17 cellular contexts compared by ENCODE assay signal in genomic region chr20:18388860-18389259, GRCh38.
DNase-seq lines count a peak whose midpoint lies in the region; ATAC-seq, FAIRE-seq and TF ChIP-seq lines count a peak whose summit lies in the region.
"Had no signal": no experiment of that assay in that cellular context is flagged by ENCODE, and none has a peak within 500 bp of the region (broad histone marks: within the 10 kb centered on the region; RNA-seq: fewer than 3 reads in every experiment).

No MANE protein-coding gene starts in this region.

- no peaks in the 10 kb centered on the region for H3K9me2 ChIP-seq in PC-3 (replicated peaks; ENCODE audit: low read length)

- no TSS peak for BruUV-seq in PC-3 (replicated peaks; lab: Mats Ljungman, UMichigan)
- BruUV-seq in endothelial cell of umbilical vein (replicated peaks; lab: Mats Ljungman, UMichigan): no TSS peak

- H3K79me2 ChIP-seq in PC-3 (ENCODE audit: low read length) (no peaks in the 10 kb centered on the region), endothelial cell of umbilical vein (ENCODE audit: control insufficient read depth, insufficient read depth, low read length) (no peaks in the 10 kb centered on the region)

- no peak overlapping the region for H3K14ac ChIP-seq in neuronal stem cell (ENCODE audit: low read length)

- no peak overlapping the region for H3K4me2 ChIP-seq in PC-3 (ENCODE audit: low read length)
- no peak overlapping the region for H3K4me2 ChIP-seq in endothelial cell of umbilical vein (ENCODE audit: insufficient read depth, low read length)
- H3K4me2 ChIP-seq in neuronal stem cell (ENCODE audit: insufficient read depth, low read length, poor library complexity, severe bottlenecking): no peak overlapping the region

- intact Hi-C loops in PC-3 (cut with micrococcal nuclease): no loop called here
- intact Hi-C loops in endothelial cell of umbilical vein (cut with micrococcal nuclease): loop anchor here (1.0 kb wide), 1 partner anchor 198 kb away; no protein-coding TSS in a partner anchor
- intact Hi-C loops in ovary (cut with DNase I): no loop called here

- no peaks in the 10 kb centered on the region for H3K79me1 ChIP-seq in neuronal stem cell (ENCODE audit: low read depth, low read length)

- H4K20me1 ChIP-seq in PC-3 (ENCODE audit: low read length): no peaks in the 10 kb centered on the region
- H4K20me1 ChIP-seq in endothelial cell of umbilical vein (replicated peaks; ENCODE audit: control insufficient read depth, extremely low read depth, insufficient read depth, low read length): no peaks in the 10 kb centered on the region

- H3K4me1 ChIP-seq in PC-3 (ENCODE audit: insufficient read depth, low read length) (0 out of 2 replicates have a peak, but pooled peaks cover 5% of the 10 kb centered on the region), endothelial cell of umbilical vein (ENCODE audit: control insufficient read depth, extremely low read depth, insufficient read depth, low read length) (peaks cover 6% of the 10 kb centered on the region), ovary (ENCODE audit: insufficient read depth) (peaks cover 8% of the 10 kb centered on the region), neuronal stem cell (ENCODE audit: control insufficient read depth in 2 of 2, insufficient read depth in 1 of 2, low read depth in 1 of 2, low read length in 2 of 2) (no peaks in the 10 kb centered on the region)

- H3K9me3 ChIP-seq in PC-3 (ENCODE audit: low read length) (no peaks in the 10 kb centered on the region), endothelial cell of umbilical vein (replicated peaks; ENCODE audit: control insufficient read depth, insufficient read depth, low read length) (no peaks in the 10 kb centered on the region), ovary (no peaks in the 10 kb centered on the region), neuronal stem cell (replicated peaks in 1 of 2; ENCODE audit: control insufficient read depth in 2 of 2, insufficient read depth in 1 of 2, low read depth in 1 of 2, low read length in 2 of 2) (no peaks in the 10 kb centered on the region)

- no peak for TF ChIP-seq CTCF in PC-3 (conservative IDR thresholded peaks at IDR 0.05; ENCODE audit: low read depth, low read length)
- no peak for TF ChIP-seq CTCF in endothelial cell of umbilical vein (IDR thresholded peaks at IDR 0.05; ENCODE audit: extremely low read depth in 1 of 2, insufficient read depth in 1 of 2, low read depth in 1 of 2, low read length in 2 of 2)
- TF ChIP-seq CTCF in ovary (IDR thresholded peaks at IDR 0.05): no peak

- H2BK5ac ChIP-seq in neuronal stem cell (ENCODE audit: low read length): no peak overlapping the region

- dilution Hi-C loops in endothelial cell of umbilical vein (cut with MboI; ENCODE audit: extremely low pct_ligation_motif_present, low sequenced_read_pairs): no loop called here

- TF ChIP-seq POLR2A in endothelial cell of umbilical vein (IDR thresholded peaks at IDR 0.05; ENCODE audit: low read depth, low read length) (no peak), ovary (IDR thresholded peaks at IDR 0.05) (no peak)

- CTCF ChIA-PET in PC-3 (lab: Charles Lee) (no interaction called here), endothelial cell of umbilical vein (lab: Charles Lee) (interaction anchor here (1.0 kb wide), 1 partner anchor 24 kb away, joined by 3 read pairs; no protein-coding TSS in a partner anchor)

- no peak overlapping the region for H2AK5ac ChIP-seq in neuronal stem cell (ENCODE audit: low read depth, low read length)

- no peak for FAIRE-seq in endothelial cell of umbilical vein (lab: Jason Lieb, UNC)
- FAIRE-seq: kidney had no signal

- no peak overlapping the region for H2BK15ac ChIP-seq in neuronal stem cell (ENCODE audit: low read length)

- no peak overlapping the region for H2BK12ac ChIP-seq in neuronal stem cell (ENCODE audit: low read length)

- H3K4ac ChIP-seq in neuronal stem cell (ENCODE audit: low read length): no peak overlapping the region

- H3K27me3 ChIP-seq in PC-3 (ENCODE audit: low read length) (no peaks in the 10 kb centered on the region), endothelial cell of umbilical vein (ENCODE audit: control insufficient read depth in 2 of 2, insufficient read depth in 2 of 2, low read length in 2 of 2) (no peaks in the 10 kb centered on the region), ovary (no peaks in the 10 kb centered on the region), neuronal stem cell (ENCODE audit: control insufficient read depth in 3 of 3, insufficient read depth in 3 of 3, low read depth in 1 of 3, low read length in 3 of 3) (no peaks in the 10 kb centered on the region)

- H2AFZ ChIP-seq in PC-3 (ENCODE audit: low read length) (no peak overlapping the region), endothelial cell of umbilical vein (ENCODE audit: low read depth, low read length) (peak overlapping the region; percentile 13), neuronal stem cell (ENCODE audit: low read length) (no peak overlapping the region)

- H3K18ac ChIP-seq in neuronal stem cell (ENCODE audit: low read length): no peak overlapping the region

- no peaks in the 10 kb centered on the region for H3F3A ChIP-seq in PC-3 (ENCODE audit: low read length, unreplicated experiment)

- H3K4me3 ChIP-seq in PC-3 (ENCODE audit: low read length) (no peak overlapping the region), endothelial cell of umbilical vein (replicated peaks in 1 of 3; ENCODE audit: insufficient read depth in 1 of 3, low read depth in 1 of 3, low read length in 3 of 3) (no peak overlapping the region), ovary (no peak overlapping the region), neuronal stem cell (ENCODE audit: low read length in 2 of 2) (no peak overlapping the region)
- H3K4me3 ChIP-seq: coronary artery had no signal

- H3K36me3 ChIP-seq in PC-3 (ENCODE audit: low read depth, low read length) (no peaks in the 10 kb centered on the region), endothelial cell of umbilical vein (ENCODE audit: control insufficient read depth in 2 of 2, extremely low read depth in 1 of 2, insufficient read depth in 2 of 2, low read length in 2 of 2) (no peaks in the 10 kb centered on the region), ovary (no peaks in the 10 kb centered on the region), neuronal stem cell (replicated peaks in 1 of 2; ENCODE audit: control insufficient read depth in 2 of 2, insufficient read depth in 2 of 2, low read length in 2 of 2) (peaks cover 3 to 10% of the 10 kb centered on the region in 2 donors)

- POLR2A ChIA-PET in PC-3 (lab: Charles Lee; ENCODE audit: unreplicated experiment) (no interaction called here), endothelial cell of umbilical vein (lab: Charles Lee) (no interaction called here)

- H3K9ac ChIP-seq in PC-3 (ENCODE audit: low read length) (no peak overlapping the region), endothelial cell of umbilical vein (replicated peaks; ENCODE audit: extremely low read depth, insufficient read depth, low read length) (no peak overlapping the region), neuronal stem cell (ENCODE audit: low read depth, low read length, poor library complexity) (no peak overlapping the region)

- H3K27ac ChIP-seq in PC-3 (ENCODE audit: low read length) (no peak overlapping the region), endothelial cell of umbilical vein (ENCODE audit: insufficient read depth, low read depth, low read length) (no peak overlapping the region), ovary (peak overlapping the region in 1 of 2 donors; percentile 23), neuronal stem cell (replicated peaks; ENCODE audit: low read length) (no peak overlapping the region)
- H3K27ac ChIP-seq: coronary artery had no signal

- H4K91ac ChIP-seq in neuronal stem cell (ENCODE audit: low read depth, low read length, poor library complexity): no peak overlapping the region

- DNase-seq in GM03348 (ENCODE audit: low spot score): peak; percentile 17
- peak; percentile 45 for DNase-seq in PC-3
- peak; percentile 42 for DNase-seq in endothelial cell of umbilical vein (ENCODE audit: low read depth, low spot score)
- DNase-seq in ovary: peak in 3 of 5 donors; percentile 45 to 61 (median 46)
- no peak for DNase-seq in activated CD4-positive, alpha-beta T cell treated with anti-CD3 and anti-CD28 coated beads for 1 hour
- DNase-seq in activated T-cell treated with anti-CD3 and anti-CD28 coated beads, Interleukin-2, amount 50 U/mL, for 1 hour: no peak
- no peak for DNase-seq in neuronal stem cell (ENCODE audit: low spot score)
- DNase-seq: activated CD8-positive, alpha-beta memory T cell treated with anti-CD3 and anti-CD28 coated beads, Interleukin-2, amount 10 ng/mL, durations not matched to agents 7 days and 5 days; CD4-positive, alpha-beta memory T cell; foreskin melanocyte; kidney; NCI-H446; right cardiac atrium; Right ventricle myocardium superior had no signal

- peak; percentile 45 for ATAC-seq in PC-3
- no peak for ATAC-seq in HG02588 (IDR thresholded peaks at IDR 0.05; ENCODE audit: unreplicated experiment)
- ATAC-seq: activated CD8-positive, alpha-beta memory T cell treated with anti-CD3 and anti-CD28 coated beads, Interleukin-2, amount 10 ng/mL, durations not matched to agents 7 days and 5 days; activated naive CD4-positive, alpha-beta T cell treated with anti-CD3 and anti-CD28 coated beads, Interleukin-2, amount 50 U/mL, for 72 hours; right cardiac atrium had no signal

- no peak for TF ChIP-seq EP300 in ovary (IDR thresholded peaks at IDR 0.05)

- H3K23ac ChIP-seq in neuronal stem cell (ENCODE audit: low read depth, low read length, poor library complexity): no peak overlapping the region

- no peak overlapping the region for H2BK120ac ChIP-seq in neuronal stem cell (ENCODE audit: low read depth, low read length)

- no peak overlapping the region for H4K8ac ChIP-seq in neuronal stem cell (ENCODE audit: low read depth, low read length)

- no peaks in the 10 kb centered on the region for H3K9me1 ChIP-seq in endothelial cell of umbilical vein (replicated peaks; ENCODE audit: control insufficient read depth, extremely low read depth, insufficient read depth, low read length)

- WGBS in ovary, 3 donors: 2 to 22% (median 12%) methylated on average over 6 of the region's 6 CpGs
- WGBS in neuronal stem cell (ENCODE audit: extremely low coverage in 2 of 2, insufficient read length in 2 of 2, insufficient replicate concordance in 1 of 2), 2 donors: no CpG with 5 or more reads among the region's 6 CpGs

TF ChIP-seq in endothelial cell of umbilical vein, 7 proteins besides CTCF, POLR2A, EP300 and RAD21 (continues in another document):
- TF ChIP-seq POLR2AphosphoS5 (IDR thresholded peaks at IDR 0.05; ENCODE audit: insufficient read depth, low read depth, low read length) (no peak), FOS (IDR thresholded peaks at IDR 0.05; ENCODE audit: borderline replicate concordance, insufficient read depth, low read length) (no peak), JUN (IDR thresholded peaks at IDR 0.05; ENCODE audit: borderline replicate concordance, insufficient read depth, insufficient read length, low read depth) (no peak), EZH2 (IDR thresholded peaks at IDR 0.05; ENCODE audit: borderline replicate concordance, low read depth, low read length, severe bottlenecking) (no peak), MAX (IDR thresholded peaks at IDR 0.05; ENCODE audit: insufficient read depth, insufficient read length) (no peak), MYC (IDR thresholded peaks at IDR 0.05; ENCODE audit: low read depth, low read length) (no peak)

Comparison
In these comparisons a context has a peak if more than half of its experiments do, and no peak if none do; other contexts are left out.
1. DNase-seq: peak in GM03348 (single experiment), PC-3 (single experiment), endothelial cell of umbilical vein (single experiment) and ovary (3 of 5); none in activated CD4-positive, alpha-beta T cell treated with anti-CD3 and anti-CD28 coated beads for 1 hour (single experiment), activated T-cell treated with anti-CD3 and anti-CD28 coated beads, Interleukin-2, amount 50 U/mL, for 1 hour (single experiment) and neuronal stem cell (single experiment).